15 cellular contexts compared by ENCODE assay signal in the genomic region with DNA sequence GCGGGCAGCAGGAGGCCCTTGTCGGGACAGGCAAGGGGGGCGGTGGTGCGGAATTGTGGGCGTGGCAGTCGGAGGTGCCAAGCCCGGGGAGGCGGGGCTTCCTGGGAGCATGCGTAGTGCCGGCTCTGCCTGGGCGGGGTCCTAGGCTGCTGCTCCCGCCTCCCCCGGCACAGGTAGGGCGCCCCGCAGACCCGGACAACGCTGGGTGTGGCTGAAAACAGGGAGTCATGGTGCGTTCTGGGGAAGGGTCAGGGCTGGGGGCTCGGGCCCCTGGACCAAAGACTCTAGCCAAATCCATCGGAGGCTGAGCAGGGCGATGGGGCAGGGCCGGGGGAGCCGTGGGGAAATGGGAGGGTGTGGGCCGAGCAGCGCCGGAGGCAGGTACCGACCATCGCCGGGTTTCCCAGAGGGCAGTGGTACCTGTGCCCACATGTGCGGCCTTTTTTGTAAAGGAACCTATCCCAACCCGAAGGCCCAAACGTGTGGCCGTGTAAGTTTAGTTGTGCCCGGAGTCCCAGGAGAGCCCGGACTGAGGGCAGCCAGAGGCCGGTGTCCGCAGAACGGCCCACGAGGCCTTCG.
DNase-seq lines count a peak whose midpoint lies in the region; ATAC-seq, FAIRE-seq and TF ChIP-seq lines count a peak whose summit lies in the region.
"Had no signal": no experiment of that assay in that cellular context is flagged by ENCODE, and none has a peak within 500 bp of the region (broad histone marks: within the 10 kb centered on the region; RNA-seq: fewer than 3 reads in every experiment).

No MANE protein-coding gene starts in this region.

- peak overlapping the region; percentile 56 for H3K4me3 ChIP-seq in epithelial cell of esophagus (ENCODE audit: low read length)
- H3K4me3 ChIP-seq in small intestine (ENCODE audit: low read depth in 1 of 2, low read length in 2 of 2), result peak overlapping the region in 1 of 2 donors; percentile 15
- H3K4me3 ChIP-seq in vagina, result peak overlapping the region in 1 of 2 donors; percentile 27
- H3K4me3 ChIP-seq: ovary had no signal

- no peaks in the 10 kb centered on the region for H3K27me3 ChIP-seq in small intestine (ENCODE audit: control insufficient read depth in 2 of 2, insufficient read depth in 2 of 2, low read length in 2 of 2)
- H3K27me3 ChIP-seq in vagina, result no peaks in the 10 kb centered on the region
- H3K27me3 ChIP-seq: ovary had no signal

- DNase-seq in ELF-1 (ENCODE audit: low read depth, low spot score) (peak; percentile 93), NCI-H1092 treated with DMSO at 0.1 percent for 48 hours (lab: John Stamatoyannopoulos, UW) (peak; percentile 56), epithelial cell of esophagus (ENCODE audit: low read depth) (peak; percentile 78), small intestine (peak; percentile 23), vagina (ENCODE audit: extremely low spot score in 2 of 2) (no peak)
- DNase-seq in stimulated activated naive CD8-positive, alpha-beta T cell treated with anti-CD3 and anti-CD28 coated beads, Interleukin-15, Interleukin-2, amounts not matched to agents 100 U/mL and 50 U/mL, for 24 hours, result no peak
- DNase-seq: CD8-positive, alpha-beta memory T cell; mammary epithelial cell; MM.1S; NCI-H510A; Right ventricle myocardium superior had no signal

- intact Hi-C loops in vagina (cut with DNase I), result no loop called here

- no peak for TF ChIP-seq CTCF in epithelial cell of esophagus (IDR thresholded peaks at IDR 0.05; ENCODE audit: insufficient read depth, low read depth, low read length, missing control alignments)
- TF ChIP-seq CTCF in vagina (IDR thresholded peaks at IDR 0.05), result no peak

- no peaks in the 10 kb centered on the region for H3K9me3 ChIP-seq in small intestine (ENCODE audit: control insufficient read depth, low read depth)
- H3K9me3 ChIP-seq in vagina, result no peaks in the 10 kb centered on the region
- H3K9me3 ChIP-seq: ovary had no signal

- H3K36me3 ChIP-seq in small intestine (ENCODE audit: control insufficient read depth in 2 of 2, insufficient read depth in 2 of 2, low read length in 2 of 2) (no peaks in the 10 kb centered on the region), vagina (no peaks in the 10 kb centered on the region)
- H3K36me3 ChIP-seq: ovary had no signal

- H3K27ac ChIP-seq in small intestine (ENCODE audit: low read depth in 1 of 2, low read length in 1 of 2) (no peak overlapping the region), vagina (no peak overlapping the region)
- H3K27ac ChIP-seq: ovary had no signal

- no peak for ATAC-seq in stimulated activated naive CD8-positive, alpha-beta T cell treated with anti-CD3 and anti-CD28 coated beads, Interleukin-15, Interleukin-2, amounts not matched to agents 100 U/mL and 50 U/mL, for 24 hours
- ATAC-seq in GM19023 (IDR thresholded peaks at IDR 0.05; ENCODE audit: unreplicated experiment), result no peak
- no peak for ATAC-seq in HG03039 (IDR thresholded peaks at IDR 0.05; ENCODE audit: unreplicated experiment)
- ATAC-seq: stimulated activated memory B cell treated with anti-CD40 and anti-IgM and Interleukin-4, amounts not matched to agents 10 μg/mL and 1 μg/mL and 100 μg/mL, for 72 hours had no signal

- H3K4me1 ChIP-seq in small intestine (ENCODE audit: control insufficient read depth in 2 of 2, insufficient read depth in 1 of 2, low read depth in 1 of 2, low read length in 1 of 2), result no peaks in the 10 kb centered on the region
- H3K4me1 ChIP-seq in vagina, result peaks cover 8% of the 10 kb centered on the region

- 79 to 84% (median 81%) methylated on average over 39 to 40 of the region's 40 CpGs for WGBS in small intestine, 3 donors

- TF ChIP-seq POLR2A in vagina (IDR thresholded peaks at IDR 0.05), result no peak

- FAIRE-seq in small intestine (lab: Jason Lieb, UNC), result no peak

Comparison
In these comparisons a context has a peak if more than half of its experiments do, and no peak if none do; other contexts are left out.
1. DNase-seq: peak in ELF-1 (single experiment), NCI-H1092 treated with DMSO at 0.1 percent for 48 hours (single experiment), epithelial cell of esophagus (single experiment) and small intestine (single experiment); none in stimulated activated naive CD8-positive, alpha-beta T cell treated with anti-CD3 and anti-CD28 coated beads, Interleukin-15, Interleukin-2, amounts not matched to agents 100 U/mL and 50 U/mL, for 24 hours (single experiment) and vagina (0 of 2).